In the genomic region with DNA sequence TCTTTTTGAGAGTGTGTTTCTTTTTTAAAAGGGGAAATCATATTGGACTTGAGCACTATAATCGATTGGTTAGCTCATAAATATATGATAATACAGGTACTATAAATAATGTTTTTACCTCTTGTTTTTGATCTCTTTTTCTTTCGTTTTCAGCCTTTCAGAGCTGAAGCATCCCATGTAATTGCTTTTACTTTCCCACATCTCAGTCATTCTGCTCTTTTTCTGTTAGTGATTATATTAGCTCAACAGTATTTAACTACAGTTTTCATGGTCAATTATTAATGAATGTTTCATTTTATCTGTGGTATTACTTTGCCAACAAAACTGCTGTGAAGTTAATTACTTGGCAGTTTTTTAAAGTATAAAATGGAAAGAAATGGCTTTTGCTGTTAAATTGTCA, we compare ENCODE assay signal across 7 cellular contexts.
DNase-seq lines count a peak whose midpoint lies in the region; ATAC-seq and FAIRE-seq lines count a peak whose summit lies in the region.
"Not testable (repeated sequence)": the region's sequence is repeated elsewhere in the genome, so short reads cannot be mapped to it uniquely, and the experiment has no call there.

No MANE protein-coding gene starts in this region.

- DNase-seq in urothelium cell line (ENCODE audit: low spot score), result not testable (repeated sequence)

- FAIRE-seq in islet of Langerhans (lab: Jason Lieb, UNC) (peak; percentile 75), urothelium cell line (lab: Jason Lieb, UNC) (peak; percentile 44)

- ATAC-seq in GM18508 (IDR thresholded peaks at IDR 0.05; ENCODE audit: insufficient read depth, unreplicated experiment) (peak; percentile 92), GM19025 (IDR thresholded peaks at IDR 0.05; ENCODE audit: low read depth, unreplicated experiment) (peak; percentile 44), HG02763 (IDR thresholded peaks at IDR 0.05; ENCODE audit: unreplicated experiment) (peak; percentile 70), HG03196 (IDR thresholded peaks at IDR 0.05; ENCODE audit: unreplicated experiment) (peak; percentile 72), HG03571 (IDR thresholded peaks at IDR 0.05; ENCODE audit: unreplicated experiment) (peak; percentile 88)
